Comparison of ENCODE assay signal across 9 cellular contexts in the genomic region with DNA sequence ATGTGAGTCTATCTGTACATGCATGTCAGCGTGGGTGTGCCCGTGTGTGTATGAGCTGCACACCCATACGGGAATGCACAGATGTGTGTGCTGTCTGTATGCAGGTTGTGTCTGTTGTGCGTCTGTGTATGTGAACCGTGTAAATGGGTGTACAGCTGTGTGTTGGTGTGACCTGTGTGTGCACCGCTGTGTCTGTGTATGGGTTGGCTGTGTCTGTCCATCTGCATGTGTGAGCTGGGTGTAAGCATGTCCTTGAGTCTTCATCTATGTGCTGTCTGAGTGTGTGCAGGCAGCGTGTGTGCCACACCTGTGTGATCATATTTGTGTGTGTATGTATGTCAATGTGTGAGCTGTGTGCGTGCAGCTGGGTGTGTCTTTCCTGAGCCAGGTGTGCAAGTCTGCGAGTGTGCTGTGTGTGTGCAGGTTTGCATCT. TPM values are rescaled to one million over a fixed set of nuclear protein-coding genes. Genes with fewer than 3 reads are reported as not detected.
A peak's percentile ranks its signal among the peaks of the same experiment; 100 is the strongest.
DNase-seq lines count a peak whose midpoint lies in the region; ATAC-seq and TF ChIP-seq lines count a peak whose summit lies in the region.
"Had no signal": no experiment of that assay in that cellular context is flagged by ENCODE, and none has a peak within 500 bp of the region (broad histone marks: within the 10 kb centered on the region; RNA-seq: fewer than 3 reads in every experiment).

No MANE protein-coding gene starts in this region.

- no peak overlapping the region for H3K4me2 ChIP-seq in GM23248 (ENCODE audit: unreplicated experiment)

- no peak overlapping the region for H3K9ac ChIP-seq in GM23248
- peak overlapping the region; percentile 49 for H3K9ac ChIP-seq in iPS-18a (ENCODE audit: low read length)

- no peaks in the 10 kb centered on the region for H3K9me2 ChIP-seq in GM23248 (ENCODE audit: insufficient read depth)

- ATAC-seq in right lobe of liver (no peak), aorta (ENCODE audit: low FRiP score) (no peak)

- no peaks in the 10 kb centered on the region for H4K20me1 ChIP-seq in GM23248 (ENCODE audit: insufficient read depth)

- peaks cover 9% of the 10 kb centered on the region for H3K4me1 Mint-ChIP-seq in activated naive CD8-positive, alpha-beta T cell treated with anti-CD3 and anti-CD28 coated beads for 36 hours

- no peak overlapping the region for H2AFZ ChIP-seq in GM23248

- peaks cover 8% of the 10 kb centered on the region; the same call in 1 of the 2 replicates for H3K79me2 ChIP-seq in GM23248 (ENCODE audit: insufficient read depth)

- peaks cover 23% of the 10 kb centered on the region for H3F3A ChIP-seq in GM23248 (ENCODE audit: insufficient read depth)

- DNase-seq in GM23248 (no peak), NCI-H1105 treated with DMSO at 0.1 percent for 48 hours (lab: John Stamatoyannopoulos, UW) (no peak), right lobe of liver (no peak), HK-2 (ENCODE audit: unreplicated experiment) (no peak), aorta (no peak)
- no peak for DNase-seq in activated naive CD8-positive, alpha-beta T cell treated with anti-CD3 and anti-CD28 coated beads for 36 hours

- H3K9me3 Mint-ChIP-seq in activated naive CD8-positive, alpha-beta T cell treated with anti-CD3 and anti-CD28 coated beads for 36 hours, result no peaks in the 10 kb centered on the region

- H3K4me1 ChIP-seq in GM23248 (ENCODE audit: insufficient read depth) (peaks cover 6% of the 10 kb centered on the region), iPS-18a (ENCODE audit: control insufficient read depth, low read depth, low read length) (peaks cover 13% of the 10 kb centered on the region), right lobe of liver (peaks cover 0 to 6% (median 1%) of the 10 kb centered on the region in 4 donors), aorta (ENCODE audit: control insufficient read depth in 1 of 2, insufficient read depth in 2 of 2, low read length in 2 of 2) (peaks cover 0 to 5% of the 10 kb centered on the region in 2 donors)

- H3K36me3 ChIP-seq in GM23248 (ENCODE audit: low read depth) (no peaks in the 10 kb centered on the region), iPS-18a (ENCODE audit: control insufficient read depth, low read depth, low read length) (peaks cover 14% of the 10 kb centered on the region), right lobe of liver (no peaks in the 10 kb centered on the region), aorta (ENCODE audit: control insufficient read depth in 1 of 2, insufficient read depth in 2 of 2, low read length in 1 of 2) (peaks cover 0 to 2% of the 10 kb centered on the region in 2 donors)

- H3K27ac Mint-ChIP-seq in activated naive CD8-positive, alpha-beta T cell treated with anti-CD3 and anti-CD28 coated beads for 36 hours, result no peak overlapping the region

- H3K4me3 ChIP-seq in GM23248, result 0 out of 2 replicates have a peak overlapping the region, but pooled peaks have one; percentile 86
- H3K4me3 ChIP-seq in iPS-18a (ENCODE audit: low read length), result peak overlapping the region; percentile 89
- peak overlapping the region; percentile 40 to 65 (median 56) for H3K4me3 ChIP-seq in skin epidermis
- no peak overlapping the region for H3K4me3 ChIP-seq in right lobe of liver
- H3K4me3 ChIP-seq in aorta (ENCODE audit: low read length in 2 of 2), result peak overlapping the region in 1 of 2 donors; percentile 98

- H3K27ac ChIP-seq in GM23248 (no peak overlapping the region), iPS-18a (ENCODE audit: low read length) (no peak overlapping the region), skin epidermis (peak overlapping the region in 20 of 21 experiments; percentile 69 to 99 (median 90)), right lobe of liver (no peak overlapping the region), aorta (ENCODE audit: low read depth in 1 of 2, low read length in 2 of 2) (peak overlapping the region in 1 of 2 donors; percentile 64)

- H3K36me3 Mint-ChIP-seq in activated naive CD8-positive, alpha-beta T cell treated with anti-CD3 and anti-CD28 coated beads for 36 hours, result no peaks in the 10 kb centered on the region

- intact Hi-C loops in right lobe of liver (cut with DNase I), result no loop called here
- intact Hi-C loops in aorta (cut with DNase I), result loop anchor here in 1 of 2 donors (5.0 kb wide), 1 partner anchor 48 kb away; no protein-coding TSS in a partner anchor

- 90 to 93% methylated on average over 9 of the region's 9 CpGs for WGBS in GM23248 (ENCODE audit: low coverage in 1 of 2, low lambda C conversion rate in 2 of 2, missing lambda C conversion rate in 2 of 2), 2 experiments
- WGBS in right lobe of liver (ENCODE audit: insufficient coverage, low coverage, low lambda C conversion rate, missing lambda C conversion rate), result 67% methylated on average over 1 of the region's 9 CpGs
- WGBS in aorta, 2 donors, result 23 to 28% methylated on average over 9 of the region's 9 CpGs

- H3K9me3 ChIP-seq in GM23248 (ENCODE audit: low read depth) (no peaks in the 10 kb centered on the region), iPS-18a (ENCODE audit: control insufficient read depth, low read depth, low read length) (no peaks in the 10 kb centered on the region), right lobe of liver (no peaks in the 10 kb centered on the region), aorta (ENCODE audit: control insufficient read depth, low read length) (no peaks in the 10 kb centered on the region)

- in situ Hi-C loops in GM23248 (cut with MboI), result no loop called here

- H3K4me3 Mint-ChIP-seq in activated naive CD8-positive, alpha-beta T cell treated with anti-CD3 and anti-CD28 coated beads for 36 hours, result peak overlapping the region; percentile 23

- no peak for TF ChIP-seq CTCF in right lobe of liver (IDR thresholded peaks at IDR 0.05)

- H3K27me3 Mint-ChIP-seq in activated naive CD8-positive, alpha-beta T cell treated with anti-CD3 and anti-CD28 coated beads for 36 hours, result peaks cover 70% of the 10 kb centered on the region

- H3K27me3 ChIP-seq in GM23248 (replicated peaks; ENCODE audit: insufficient read depth) (no peaks in the 10 kb centered on the region), iPS-18a (ENCODE audit: control insufficient read depth, insufficient read depth, low read length) (no peaks in the 10 kb centered on the region), right lobe of liver (peaks cover 0 to 12% of the 10 kb centered on the region in 2 donors), aorta (ENCODE audit: control insufficient read depth in 1 of 2, insufficient read depth in 2 of 2, low read length in 1 of 2) (no peaks in the 10 kb centered on the region)

- TF ChIP-seq POLR2A in right lobe of liver (IDR thresholded peaks at IDR 0.05), result no peak

RNA-seq across cellular contexts. Expression of gene NOTCH3, which starts 1.6 kb away (rescaled TPM):
- total RNA-seq in GM23248 (2014; rRNA removed; shearing (Covaris generic)), result 66.1 and 66.9 TPM in 2 replicates
- polyA plus RNA-seq in GM23248 (2016; fragmentation: Nextera tagmentation; extraction: Ambion mirVana) (15.4 and 16.0 TPM in 2 replicates), aorta (100 to 1,000 TPM in 1 of 2 donors, 10 to 100 TPM in 1; 23.5 to 160 TPM)
- under 1 TPM in 1 of 2 experiments, not detected in 1; 0.12 TPM for total RNA-seq in activated naive CD8-positive, alpha-beta T cell treated with anti-CD3 and anti-CD28 coated beads for 36 hours
- total RNA-seq in right lobe of liver (1 to 10 TPM; 1.7 to 6.7 (median 2.4) TPM), aorta (100 to 1,000 TPM; 376 to 423 TPM)

RNA-seq across cellular contexts. Expression of gene EPHX3, which starts 33.0 kb away (rescaled TPM):
- total RNA-seq in GM23248 (2014; rRNA removed; shearing (Covaris generic)), result not detected in 2 replicates
- not detected in 2 replicates for polyA plus RNA-seq in GM23248 (2016; fragmentation: Nextera tagmentation; extraction: Ambion mirVana)
- total RNA-seq in activated naive CD8-positive, alpha-beta T cell treated with anti-CD3 and anti-CD28 coated beads for 36 hours, result not detected
- under 1 TPM in 3 of 6 experiments, not detected in 3; 0.20 to 0.25 (median 0.22) TPM for total RNA-seq in right lobe of liver
- 1 to 10 TPM in 1 of 2 donors, under 1 TPM in 1; 0.48 to 1.0 TPM for total RNA-seq in aorta
- polyA plus RNA-seq in aorta, result 1 to 10 TPM in 1 of 2 donors, not detected in 1; 1.0 TPM
- total RNA-seq: HT1080 had no signal

Comparison
In these comparisons a context has a peak if more than half of its experiments do, and no peak if none do; other contexts are left out.
1. H3K27ac ChIP-seq: peak in skin epidermis (20 of 21); none in GM23248 (single experiment), iPS-18a (single experiment) and right lobe of liver (0 of 3).
2. H3K4me3 ChIP-seq: peak in GM23248 (single experiment), iPS-18a (single experiment) and skin epidermis (7 of 7); none in right lobe of liver (0 of 3).